In genomic region chr5:177454397-177455035, GRCh38 we compare ENCODE assay signal across 1 cellular context.
TF ChIP-seq lines count a peak whose summit lies in the region.

No MANE protein-coding gene starts in this region.

TF ChIP-seq in HEK293, 187 proteins besides CTCF, POLR2A, EP300 and RAD21 (continued from another document and continues in another):
- TF ChIP-seq TSHZ1 (tag by site-specific recombination; IDR thresholded peaks at IDR 0.05; ENCODE audit: borderline replicate concordance) (peak; percentile 88; the same call in 1 of the 2 replicates), ZNF707 (tag by site-specific recombination; IDR thresholded peaks at IDR 0.05) (no peak), ZNF223 (tag by site-specific recombination; IDR thresholded peaks at IDR 0.05) (no peak), ZNF449 (tag by site-specific recombination; IDR thresholded peaks at IDR 0.05) (peak; percentile 62; the same call in 1 of the 2 replicates), ZNF423 (tag by site-specific recombination; IDR thresholded peaks at IDR 0.05) (peak; percentile 21; the same call in 1 of the 2 replicates), KLF17 (tag by site-specific recombination; IDR thresholded peaks at IDR 0.05) (peak; percentile 59; the same call in 1 of the 2 replicates), ZNF544 (tag by site-specific recombination; IDR thresholded peaks at IDR 0.05) (no peak), PRDM10 (tag by site-specific recombination; IDR thresholded peaks at IDR 0.05) (no peak), ZNF654 (tag by site-specific recombination; IDR thresholded peaks at IDR 0.05; ENCODE audit: low read depth) (peak; percentile 55), ZNF610 (tag by site-specific recombination; IDR thresholded peaks at IDR 0.05; ENCODE audit: borderline replicate concordance) (0 out of 2 replicates have a peak, but pooled peaks have one; percentile 18), ZNF473 (tag by site-specific recombination; IDR thresholded peaks at IDR 0.05) (no peak), ZBTB44 (tag by site-specific recombination; IDR thresholded peaks at IDR 0.05) (peak; percentile 76), ZFP3 (tag by site-specific recombination; IDR thresholded peaks at IDR 0.05; ENCODE audit: low read depth) (no peak), ZNF239 (tag by site-specific recombination; IDR thresholded peaks at IDR 0.05) (no peak), ZNF416 (tag by site-specific recombination; IDR thresholded peaks at IDR 0.05) (no peak), SCRT2 (tag by site-specific recombination; IDR thresholded peaks at IDR 0.05) (peak; percentile 44), ZBTB1 (tag by site-specific recombination; IDR thresholded peaks at IDR 0.05) (peak; percentile 37; the same call in 1 of the 2 replicates), ZNF354C (tag by site-specific recombination; IDR thresholded peaks at IDR 0.05; ENCODE audit: borderline replicate concordance, low read depth) (no peak), ZNF112 (tag by site-specific recombination; IDR thresholded peaks at IDR 0.05) (no peak), ZNF529 (tag by site-specific recombination; IDR thresholded peaks at IDR 0.05; ENCODE audit: insufficient replicate concordance) (no peak), OVOL3 (tag by site-specific recombination; IDR thresholded peaks at IDR 0.05) (no peak), ZNF362 (tag by site-specific recombination; IDR thresholded peaks at IDR 0.05) (no peak), ZNF248 (tag by site-specific recombination; IDR thresholded peaks at IDR 0.05) (no peak), GLI4 (tag by site-specific recombination; IDR thresholded peaks at IDR 0.05) (no peak), ZNF514 (tag by site-specific recombination; IDR thresholded peaks at IDR 0.05) (no peak), ZNF175 (tag by site-specific recombination; IDR thresholded peaks at IDR 0.05) (no peak), ZBTB21 (tag by site-specific recombination; IDR thresholded peaks at IDR 0.05) (peak; percentile 93), ZNF174 (tag by site-specific recombination; IDR thresholded peaks at IDR 0.05) (no peak; the same call in 1 of the 2 replicates), GLIS2 (tag by site-specific recombination; IDR thresholded peaks at IDR 0.05) (0 out of 2 replicates have a peak, but pooled peaks have one; percentile 26), ZNF518A (tag by site-specific recombination; conservative IDR thresholded peaks at IDR 0.05; ENCODE audit: low read depth) (no peak), ZEB2 (tag by site-specific recombination; IDR thresholded peaks at IDR 0.05) (peak; percentile 90), ZSCAN18 (tag by site-specific recombination; IDR thresholded peaks at IDR 0.05) (peak; percentile 80; the same call in 1 of the 2 replicates), ZNF391 (tag by site-specific recombination; IDR thresholded peaks at IDR 0.05; ENCODE audit: borderline replicate concordance, low read depth) (peak; percentile 82), TCF7L2 (IDR thresholded peaks at IDR 0.05; ENCODE audit: borderline replicate concordance, low read depth, low read length) (no peak), HOXD13 (CRISPR knock-in tag; IDR thresholded peaks at IDR 0.05; ENCODE audit: borderline replicate concordance) (no peak), KLF10 (tag by site-specific recombination; IDR thresholded peaks at IDR 0.05) (peak; percentile 95), ZBTB26 (tag by site-specific recombination; optimal IDR thresholded peaks at IDR 0.05) (no peak), ZNF2 (tag by site-specific recombination; IDR thresholded peaks at IDR 0.05) (0 out of 2 replicates have a peak, but pooled peaks have one; percentile 56), KLF8 (tag by site-specific recombination; IDR thresholded peaks at IDR 0.05) (peak; percentile 79; the same call in 1 of the 2 replicates), ZNF214 (tag by site-specific recombination; IDR thresholded peaks at IDR 0.05; ENCODE audit: borderline replicate concordance) (no peak), ZNF24 (tag by site-specific recombination; IDR thresholded peaks at IDR 0.05) (no peak)
